In the genomic region with DNA sequence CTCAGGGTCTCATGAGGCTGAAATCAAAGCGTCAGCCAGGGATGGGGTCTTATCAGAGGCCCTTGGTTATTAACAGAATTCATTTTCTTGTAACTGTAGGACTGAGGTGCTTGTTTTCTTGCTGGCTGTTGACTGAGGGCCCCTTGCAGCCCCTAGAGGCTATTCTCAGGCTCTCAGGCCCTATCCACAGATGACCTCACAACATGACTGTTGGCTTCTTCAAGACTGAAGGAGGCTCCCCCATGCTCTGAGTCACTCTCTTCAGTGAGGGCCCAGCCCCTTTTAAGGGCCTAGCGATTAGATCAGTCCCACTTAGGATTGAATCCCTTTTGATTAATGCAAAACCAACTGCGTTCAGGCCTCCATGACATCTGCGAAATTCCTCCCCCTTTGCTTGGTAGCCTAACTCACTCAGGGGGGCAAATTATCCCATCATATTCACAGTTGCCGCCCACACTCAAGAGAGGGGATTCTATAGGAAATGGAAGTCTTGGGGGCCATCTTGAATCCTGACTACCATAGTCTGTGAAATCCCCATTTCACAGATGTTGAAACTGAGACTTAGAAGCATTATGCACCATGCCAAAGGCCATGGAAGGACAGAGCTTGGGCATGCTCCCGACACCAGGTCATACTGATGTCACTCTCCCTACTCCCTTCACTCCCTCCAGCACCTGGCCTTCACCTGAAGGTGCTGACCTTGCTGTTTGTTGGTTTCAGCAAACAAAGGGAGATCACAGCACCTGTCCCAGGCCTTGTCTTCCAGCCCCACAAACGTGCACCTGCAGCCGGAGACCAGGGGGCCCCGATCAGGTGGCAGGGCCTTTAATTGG, we compare ENCODE assay signal across 17 cellular contexts.
A peak's percentile ranks its signal among the peaks of the same experiment; 100 is the strongest.
DNase-seq lines count a peak whose midpoint lies in the region; ATAC-seq, FAIRE-seq and TF ChIP-seq lines count a peak whose summit lies in the region.
"Had no signal": no experiment of that assay in that cellular context is flagged by ENCODE, and none has a peak within 500 bp of the region (broad histone marks: within the 10 kb centered on the region; RNA-seq: fewer than 3 reads in every experiment).

No MANE protein-coding gene starts in this region.

- POLR2A ChIA-PET in HepG2 (lab: Yijun Ruan, JAX): no interaction called here

- no peak overlapping the region for H3K4me3 Mint-ChIP-seq in activated T-helper 2 cell treated with anti-CD3 and anti-CD28 coated beads, Interferon-gamma antibody, Interleukin-2, Interleukin-4, amounts not matched to agents 10 μg/mL and 5 μg/mL and 100 μg/mL, durations not matched to agents 14 hours and 24 hours and 36 hours (ENCODE audit: low read depth)
- H3K4me3 Mint-ChIP-seq: CD14-positive monocyte, IgD-negative memory B cell, natural killer cell had no signal

- H3K4me1 Mint-ChIP-seq in activated T-helper 2 cell treated with anti-CD3 and anti-CD28 coated beads, Interferon-gamma antibody, Interleukin-2, Interleukin-4, amounts not matched to agents 10 μg/mL and 5 μg/mL and 100 μg/mL, durations not matched to agents 14 hours and 24 hours and 36 hours (ENCODE audit: low read depth): peaks cover 24% of the 10 kb centered on the region

- H3K27ac ChIP-seq in HepG2 (ENCODE audit: extremely low read length, insufficient read depth, low read length): no peak overlapping the region
- no peak overlapping the region for H3K27ac ChIP-seq in right lobe of liver
- peak overlapping the region; percentile 37 for H3K27ac ChIP-seq in suprapubic skin
- H3K27ac ChIP-seq: Peyer's patch had no signal

- ATAC-seq in HepG2 (no peak), right lobe of liver (no peak), GM21381 (IDR thresholded peaks at IDR 0.05; ENCODE audit: unreplicated experiment) (no peak), HG03095 (IDR thresholded peaks at IDR 0.05; ENCODE audit: unreplicated experiment) (no peak)
- ATAC-seq: natural killer cell had no signal

- no peak for TF ChIP-seq RAD21 in HepG2 (CRISPR knock-in tag; IDR thresholded peaks at IDR 0.05)

- H3K27me3 ChIP-seq in HepG2 (ENCODE audit: control insufficient read depth in 1 of 2, insufficient read depth in 2 of 2, low read length in 2 of 2): no peaks in the 10 kb centered on the region
- H3K27me3 ChIP-seq in right lobe of liver: no peaks in the 10 kb centered on the region
- no peaks in the 10 kb centered on the region for H3K27me3 ChIP-seq in suprapubic skin
- H3K27me3 ChIP-seq: Peyer's patch had no signal

- intact Hi-C loops in HepG2 (cut with micrococcal nuclease; ENCODE audit: unreplicated experiment): no loop called here
- intact Hi-C loops in right lobe of liver (cut with DNase I): no loop called here
- intact Hi-C loops in activated T-helper 2 cell treated with anti-CD3 and anti-CD28 coated beads, Interferon-gamma antibody, Interleukin-2, Interleukin-4, amounts not matched to agents 10 μg/mL and 5 μg/mL and 100 μg/mL, durations not matched to agents 14 hours and 24 hours and 36 hours (cut with micrococcal nuclease): loop anchor here (5.0 kb wide), 2 partner anchors 216 to 594 kb away; partner anchors contain the start of gene MAF

- H4K20me1 ChIP-seq in HepG2 (ENCODE audit: insufficient read depth, low read length): no peaks in the 10 kb centered on the region

- no peaks in the 10 kb centered on the region for H3K27me3 Mint-ChIP-seq in activated T-helper 2 cell treated with anti-CD3 and anti-CD28 coated beads, Interferon-gamma antibody, Interleukin-2, Interleukin-4, amounts not matched to agents 10 μg/mL and 5 μg/mL and 100 μg/mL, durations not matched to agents 14 hours and 24 hours and 36 hours (ENCODE audit: low read depth)

- H3K9me3 Mint-ChIP-seq in activated T-helper 2 cell treated with anti-CD3 and anti-CD28 coated beads, Interferon-gamma antibody, Interleukin-2, Interleukin-4, amounts not matched to agents 10 μg/mL and 5 μg/mL and 100 μg/mL, durations not matched to agents 14 hours and 24 hours and 36 hours: no peaks in the 10 kb centered on the region
- H3K9me3 Mint-ChIP-seq: natural killer cell had no signal

- no peaks in the 10 kb centered on the region for H3K36me3 Mint-ChIP-seq in activated T-helper 2 cell treated with anti-CD3 and anti-CD28 coated beads, Interferon-gamma antibody, Interleukin-2, Interleukin-4, amounts not matched to agents 10 μg/mL and 5 μg/mL and 100 μg/mL, durations not matched to agents 14 hours and 24 hours and 36 hours (ENCODE audit: low read depth)
- H3K36me3 Mint-ChIP-seq: CD14-positive monocyte, natural killer cell had no signal

- no peak overlapping the region for H3K4me3 ChIP-seq in HepG2 (replicated peaks in 1 of 3; ENCODE audit: insufficient read depth in 1 of 3, low read depth in 2 of 3, low read length in 3 of 3)
- no peak overlapping the region for H3K4me3 ChIP-seq in right lobe of liver
- H3K4me3 ChIP-seq in suprapubic skin: no peak overlapping the region
- H3K4me3 ChIP-seq: Peyer's patch had no signal

- no peak for DNase-seq in HepG2 (ENCODE audit: low spot score)
- DNase-seq in right lobe of liver: no peak
- DNase-seq in HT1080 (ENCODE audit: low read depth): peak; percentile 8
- DNase-seq in activated T-helper 2 cell treated with anti-CD3 and anti-CD28 coated beads, Interferon-gamma antibody, Interleukin-2, Interleukin-4, amounts not matched to agents 10 μg/mL and 5 μg/mL and 100 μg/mL, durations not matched to agents 14 hours and 24 hours and 36 hours (ENCODE audit: low spot score): no peak
- no peak for DNase-seq in suprapubic skin (ENCODE audit: low spot score in 2 of 2)
- DNase-seq: activated CD4-positive, alpha-beta T cell treated with anti-CD3 and anti-CD28 coated beads, Interleukin-2, amount 50 U/mL, for 1 hour; erythroblast; hypothalamus; natural killer cell; Peyer's patch; retina; substantia nigra had no signal

- CTCF ChIA-PET in HepG2 (lab: Yijun Ruan, JAX; ENCODE audit: low intra/inter-chr PET ratio, low total read pairs): no interaction called here

- TF ChIP-seq EP300 in HepG2 (IDR thresholded peaks at IDR 0.05; ENCODE audit: low read depth in 2 of 2, low read length in 2 of 2): no peak
- TF ChIP-seq EP300 in HepG2 (CRISPR knock-in tag; IDR thresholded peaks at IDR 0.05; ENCODE audit: borderline replicate concordance): no peak
- no peak for TF ChIP-seq EP300 in suprapubic skin (IDR thresholded peaks at IDR 0.05)

- no peak overlapping the region for H3K9ac ChIP-seq in HepG2 (ENCODE audit: insufficient read depth, low read depth, low read length)

- TF ChIP-seq CTCF in HepG2 (CRISPR knock-in tag; IDR thresholded peaks at IDR 0.05) (no peak), right lobe of liver (IDR thresholded peaks at IDR 0.05) (no peak), suprapubic skin (IDR thresholded peaks at IDR 0.05) (no peak)

- no peaks in the 10 kb centered on the region for H3K79me2 ChIP-seq in HepG2 (ENCODE audit: insufficient read depth, low read length)

- in situ Hi-C loops in HepG2 (cut with HindIII; ENCODE audit: extremely low pct_ligation_motif_present, low pct_unique_long_range_greater_than_20kb): no loop called here

- WGBS in HepG2 (ENCODE audit: low lambda C conversion rate): 43% methylated on average over 9 of the region's 9 CpGs
- 83% methylated on average over 4 of the region's 9 CpGs for WGBS in right lobe of liver (ENCODE audit: insufficient coverage, low coverage, low lambda C conversion rate, missing lambda C conversion rate)
- 78% methylated on average over 9 of the region's 9 CpGs for WGBS in suprapubic skin

- H3K36me3 ChIP-seq in HepG2 (replicated peaks in 1 of 2; ENCODE audit: control insufficient read depth in 1 of 2, insufficient read depth in 2 of 2, low read length in 2 of 2): no peaks in the 10 kb centered on the region
- no peaks in the 10 kb centered on the region for H3K36me3 ChIP-seq in right lobe of liver
- no peaks in the 10 kb centered on the region for H3K36me3 ChIP-seq in suprapubic skin
- H3K36me3 ChIP-seq: Peyer's patch had no signal

- H2AFZ ChIP-seq in HepG2 (ENCODE audit: low read length): no peak overlapping the region

- BruUV-seq in HepG2 (replicated peaks; lab: Mats Ljungman, UMichigan): no TSS peak

- TF ChIP-seq POLR2A in HepG2 (IDR thresholded peaks at IDR 0.05; ENCODE audit: insufficient read depth in 1 of 2, low read depth in 2 of 2, low read length in 2 of 2) (no peak), right lobe of liver (IDR thresholded peaks at IDR 0.05) (no peak), suprapubic skin (IDR thresholded peaks at IDR 0.05) (no peak)

- peak overlapping the region; percentile 54 for H3K27ac Mint-ChIP-seq in activated T-helper 2 cell treated with anti-CD3 and anti-CD28 coated beads, Interferon-gamma antibody, Interleukin-2, Interleukin-4, amounts not matched to agents 10 μg/mL and 5 μg/mL and 100 μg/mL, durations not matched to agents 14 hours and 24 hours and 36 hours
- H3K27ac Mint-ChIP-seq: natural killer cell had no signal

- H3K4me2 ChIP-seq in HepG2 (ENCODE audit: low read depth, low read length): no peak overlapping the region

- H3K9me3 ChIP-seq in HepG2 (ENCODE audit: low read length) (no peaks in the 10 kb centered on the region), right lobe of liver (no peaks in the 10 kb centered on the region), suprapubic skin (no peaks in the 10 kb centered on the region)
- H3K9me3 ChIP-seq: Peyer's patch had no signal

- H3K4me1 ChIP-seq in HepG2 (ENCODE audit: insufficient read depth, low read length) (no peaks in the 10 kb centered on the region), right lobe of liver (no peaks in the 10 kb centered on the region), suprapubic skin (peaks cover 17% of the 10 kb centered on the region)
- H3K4me1 ChIP-seq: Peyer's patch had no signal

- no peak for FAIRE-seq in HepG2 (lab: Jason Lieb, UNC)
- FAIRE-seq: GM18507 had no signal

TF ChIP-seq in HepG2, 621 proteins besides CTCF, POLR2A, EP300 and RAD21:
- peak; percentile 69 for TF ChIP-seq MAFF (IDR thresholded peaks at IDR 0.05; ENCODE audit: low read depth, low read length)
- TF ChIP-seq ZNF629 (CRISPR knock-in tag; conservative IDR thresholded peaks at IDR 0.05): peak; percentile 76
- TF ChIP-seq, protein P1, sequence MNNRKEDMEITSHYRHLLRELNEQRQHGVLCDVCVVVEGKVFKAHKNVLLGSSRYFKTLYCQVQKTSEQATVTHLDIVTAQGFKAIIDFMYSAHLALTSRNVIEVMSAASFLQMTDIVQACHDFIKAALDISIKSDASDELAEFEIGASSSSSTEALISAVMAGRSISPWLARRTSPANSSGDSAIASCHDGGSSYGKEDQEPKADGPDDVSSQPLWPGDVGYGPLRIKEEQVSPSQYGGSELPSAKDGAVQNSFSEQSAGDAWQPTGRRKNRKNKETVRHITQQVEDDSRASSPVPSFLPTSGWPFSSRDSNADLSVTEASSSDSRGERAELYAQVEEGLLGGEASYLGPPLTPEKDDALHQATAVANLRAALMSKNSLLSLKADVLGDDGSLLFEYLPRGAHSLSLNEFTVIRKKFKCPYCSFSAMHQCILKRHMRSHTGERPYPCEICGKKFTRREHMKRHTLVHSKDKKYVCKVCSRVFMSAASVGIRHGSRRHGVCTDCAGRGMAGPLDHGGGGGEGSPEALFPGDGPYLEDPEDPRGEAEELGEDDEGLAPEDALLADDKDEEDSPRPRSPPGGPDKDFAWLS (CRISPR knock-in tag; IDR thresholded peaks at IDR 0.05; ENCODE audit: borderline replicate concordance): no peak
- peak; percentile 78 to 86 for TF ChIP-seq MAFK (conservative IDR thresholded peaks at IDR 0.05 in 1 of 2, IDR thresholded peaks at IDR 0.05 in 1 of 2; ENCODE audit: low read length in 2 of 2)
